ENCODE assay signal across 15 cellular contexts in the genomic region with DNA sequence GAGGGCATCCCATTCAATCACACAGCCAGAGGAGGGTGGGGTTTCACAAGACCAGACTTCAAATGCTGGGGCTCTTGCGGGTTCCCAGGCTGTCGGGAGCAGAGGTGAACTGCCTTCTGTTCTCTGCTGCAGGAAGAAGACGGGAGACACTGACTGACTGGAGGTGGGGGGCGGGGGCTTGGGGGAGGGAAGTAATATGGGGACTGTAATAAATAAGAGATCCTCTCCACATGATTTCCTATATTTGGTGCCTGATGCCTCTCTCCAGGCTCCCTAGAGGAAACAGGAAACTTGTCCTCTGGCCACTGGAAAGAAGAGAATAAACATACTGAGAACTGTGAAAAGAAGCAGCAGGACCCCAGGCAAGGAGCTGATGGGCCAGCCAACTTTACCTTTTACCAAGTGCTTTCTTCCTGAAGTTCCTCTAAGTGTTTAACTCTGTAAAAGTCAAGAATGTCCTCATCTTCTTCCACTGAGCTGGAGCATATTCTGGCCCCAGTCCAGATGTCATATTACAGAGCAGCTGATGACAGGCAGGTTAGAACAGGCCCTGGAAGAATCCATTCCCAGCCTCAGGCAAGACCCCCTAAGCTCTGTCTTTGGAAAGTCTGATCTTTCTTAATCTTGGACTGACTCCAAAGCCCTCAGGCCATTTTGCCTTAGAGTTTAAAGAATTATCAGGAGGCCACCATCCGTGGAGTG. TPM values are rescaled to one million over a fixed set of nuclear protein-coding genes. Genes with fewer than 3 reads are reported as not detected.
DNase-seq lines count a peak whose midpoint lies in the region; ATAC-seq and TF ChIP-seq lines count a peak whose summit lies in the region.
"Had no signal": no experiment of that assay in that cellular context is flagged by ENCODE, and none has a peak within 500 bp of the region (broad histone marks: within the 10 kb centered on the region; RNA-seq: fewer than 3 reads in every experiment).

No MANE protein-coding gene starts in this region.

- H3K36me3 ChIP-seq in endodermal cell (ENCODE audit: control insufficient read depth, insufficient read depth, low read length) (no peaks in the 10 kb centered on the region), parathyroid adenoma (ENCODE audit: control insufficient read depth, insufficient read depth, low read length) (no peaks in the 10 kb centered on the region), stomach (no peaks in the 10 kb centered on the region)
- H3K36me3 ChIP-seq: MG63 had no signal

- H3K27me3 Mint-ChIP-seq in endodermal cell (ENCODE audit: insufficient read depth), result peaks cover 4% of the 10 kb centered on the region
- peaks cover 6% of the 10 kb centered on the region for H3K27me3 Mint-ChIP-seq in activated CD8-positive, alpha-beta T cell treated with anti-CD3 and anti-CD28 coated beads for 36 hours

- 90 to 100% methylated on average over 1 to 5 of the region's 5 CpGs for WGBS in endodermal cell (ENCODE audit: insufficient coverage in 1 of 2, insufficient read length in 1 of 2), 2 experiments
- WGBS in stomach, 5 donors, result 55 to 71% (median 69%) methylated on average over 5 of the region's 5 CpGs

- ATAC-seq in activated CD8-positive, alpha-beta T cell treated with anti-CD3 and anti-CD28 coated beads for 36 hours, result no peak
- no peak for ATAC-seq in SK-N-SH treated with all-trans-retinoic acid at 6 μM for 48 hours
- ATAC-seq: sciatic nerve, T-cell had no signal

- peak overlapping the region; percentile 51 for H2AFZ ChIP-seq in parathyroid adenoma

- no peak overlapping the region for H3K27ac ChIP-seq in endodermal cell (ENCODE audit: low read depth, low read length)
- peak overlapping the region; percentile 41 for H3K27ac ChIP-seq in parathyroid adenoma
- H3K27ac ChIP-seq in stomach, result peak overlapping the region in 1 of 5 donors; percentile 34

- no peaks in the 10 kb centered on the region for H3K27me3 ChIP-seq in endodermal cell (ENCODE audit: control insufficient read depth, insufficient read depth, low read length, poor library complexity, severe bottlenecking)
- H3K27me3 ChIP-seq in parathyroid adenoma (ENCODE audit: control insufficient read depth, insufficient read depth, low read length), result no peaks in the 10 kb centered on the region
- H3K27me3 ChIP-seq in stomach, result no peaks in the 10 kb centered on the region
- H3K27me3 ChIP-seq: MG63 had no signal

- no peak for TF ChIP-seq POLR2A in stomach (IDR thresholded peaks at IDR 0.05)

- no peaks in the 10 kb centered on the region for H3K9me3 ChIP-seq in endodermal cell (ENCODE audit: control insufficient read depth, low read length)
- no peaks in the 10 kb centered on the region for H3K9me3 ChIP-seq in parathyroid adenoma (ENCODE audit: control insufficient read depth, low read length)
- no peaks in the 10 kb centered on the region for H3K9me3 ChIP-seq in stomach
- H3K9me3 ChIP-seq: MG63 had no signal

- H3K4me1 ChIP-seq in endodermal cell (ENCODE audit: control insufficient read depth, insufficient read depth, low read length), result no peaks in the 10 kb centered on the region
- H3K4me1 ChIP-seq in parathyroid adenoma, result peaks cover 12% of the 10 kb centered on the region
- no peaks in the 10 kb centered on the region for H3K4me1 ChIP-seq in stomach

- TF ChIP-seq EP300 in stomach (IDR thresholded peaks at IDR 0.05), result no peak

- H3K4me3 ChIP-seq in endodermal cell (ENCODE audit: low read length) (no peak overlapping the region), parathyroid adenoma (ENCODE audit: low read depth, low read length) (no peak overlapping the region), stomach (peak overlapping the region in 1 of 4 donors; percentile 14)
- H3K4me3 ChIP-seq: MG63 had no signal

- peaks cover 9% of the 10 kb centered on the region for H3K4me1 Mint-ChIP-seq in endodermal cell
- no peaks in the 10 kb centered on the region for H3K4me1 Mint-ChIP-seq in activated CD8-positive, alpha-beta T cell treated with anti-CD3 and anti-CD28 coated beads for 36 hours (ENCODE audit: low read depth)
- H3K4me1 Mint-ChIP-seq: CD14-positive monocyte, T-cell had no signal

- H3K9me3 Mint-ChIP-seq in endodermal cell, result no peaks in the 10 kb centered on the region
- H3K9me3 Mint-ChIP-seq in activated CD8-positive, alpha-beta T cell treated with anti-CD3 and anti-CD28 coated beads for 36 hours, result no peaks in the 10 kb centered on the region
- H3K9me3 Mint-ChIP-seq: CD14-positive monocyte, T-cell had no signal

- no peak overlapping the region for H3K4me2 ChIP-seq in parathyroid adenoma (ENCODE audit: low read length)

- POLR2A ChIA-PET in activated CD8-positive, alpha-beta T cell treated with anti-CD3 and anti-CD28 coated beads for 36 hours (lab: Charles Lee), result no interaction called here

- no peaks in the 10 kb centered on the region for H3K36me3 Mint-ChIP-seq in endodermal cell (ENCODE audit: low read depth)
- no peaks in the 10 kb centered on the region for H3K36me3 Mint-ChIP-seq in activated CD8-positive, alpha-beta T cell treated with anti-CD3 and anti-CD28 coated beads for 36 hours (ENCODE audit: low read depth)
- H3K36me3 Mint-ChIP-seq: CD14-positive monocyte, T-cell had no signal

- H3K9ac ChIP-seq in endodermal cell (ENCODE audit: extremely low read depth, low read length, poor library complexity, severe bottlenecking) (no peak overlapping the region), parathyroid adenoma (no peak overlapping the region)

- CTCF ChIA-PET in activated CD8-positive, alpha-beta T cell treated with anti-CD3 and anti-CD28 coated beads for 36 hours (lab: Charles Lee), result no interaction called here

- no peak overlapping the region for H3K27ac Mint-ChIP-seq in endodermal cell
- H3K27ac Mint-ChIP-seq in activated CD8-positive, alpha-beta T cell treated with anti-CD3 and anti-CD28 coated beads for 36 hours, result no peak overlapping the region
- H3K27ac Mint-ChIP-seq: T-cell had no signal

- intact Hi-C loops in stomach (cut with DNase I; ENCODE audit: low total_unique reads), result no loop called here
- intact Hi-C loops in activated CD8-positive, alpha-beta T cell treated with anti-CD3 and anti-CD28 coated beads for 36 hours (cut with micrococcal nuclease), result no loop called here

- DNase-seq in DMS79 treated with DMSO at 0.1 percent for 48 hours (lab: John Stamatoyannopoulos, UW) (peak; percentile 95), NCI-H2029 (lab: John Stamatoyannopoulos, UW) (peak; percentile 7), endodermal cell (peak; percentile 62), stomach (no peak), Kasumi-1 (lab: John Stamatoyannopoulos, UW) (no peak)
- DNase-seq in activated CD8-positive, alpha-beta T cell treated with anti-CD3 and anti-CD28 coated beads for 36 hours, result no peak
- DNase-seq: activated CD4-positive, alpha-beta T cell treated with anti-CD3 and anti-CD28 coated beads, Interleukin-2, amount 50 U/mL, for 1 hour; erythroblast; MG63; substantia nigra; T-cell had no signal

- TF ChIP-seq CTCF in endodermal cell (conservative IDR thresholded peaks at IDR 0.05) (no peak), parathyroid adenoma (IDR thresholded peaks at IDR 0.05) (no peak), stomach (IDR thresholded peaks at IDR 0.05) (no peak)
- TF ChIP-seq CTCF in activated CD8-positive, alpha-beta T cell treated with anti-CD3 and anti-CD28 coated beads for 36 hours (IDR thresholded peaks at IDR 0.05), result no peak

- H3K79me2 ChIP-seq in parathyroid adenoma, result no peaks in the 10 kb centered on the region

- H3K4me3 Mint-ChIP-seq in endodermal cell, result no peak overlapping the region
- H3K4me3 Mint-ChIP-seq in activated CD8-positive, alpha-beta T cell treated with anti-CD3 and anti-CD28 coated beads for 36 hours, result no peak overlapping the region
- H3K4me3 Mint-ChIP-seq: CD14-positive monocyte, T-cell had no signal

TF ChIP-seq in SK-N-SH treated with all-trans-retinoic acid at 6 μM for 48 hours, 23 proteins besides CTCF, POLR2A, EP300 and RAD21:
- TF ChIP-seq TOX (CRISPR knock-in tag; IDR thresholded peaks at IDR 0.05; ENCODE audit: borderline replicate concordance), result no peak

RNA-seq across cellular contexts. Expression of a gene that starts 33.2 kb away (rescaled TPM):
- total RNA-seq in endodermal cell (not detected), stomach (10 to 100 TPM in 3 of 5 donors, 1 to 10 TPM in 1, under 1 TPM in 1; 0.29 to 34.0 (median 18.7) TPM)
- polyA plus RNA-seq in endodermal cell (2013, experiment 1 of 2), result not detected
- not detected for polyA plus RNA-seq in endodermal cell (2013, experiment 2 of 2)
- 1 to 10 TPM; 1.5 to 2.8 (median 2.4) TPM for polyA plus RNA-seq in stomach
- total RNA-seq in activated CD8-positive, alpha-beta T cell treated with anti-CD3 and anti-CD28 coated beads for 36 hours, result not detected
- polyA plus RNA-seq: CD14-positive monocyte had no signal

Comparison
In these comparisons a context has a peak if more than half of its experiments do, and no peak if none do; other contexts are left out.
1. DNase-seq: peak in DMS79 treated with DMSO at 0.1 percent for 48 hours (single experiment), NCI-H2029 (single experiment) and endodermal cell (single experiment); none in stomach (single experiment), Kasumi-1 (0 of 2) and activated CD8-positive, alpha-beta T cell treated with anti-CD3 and anti-CD28 coated beads for 36 hours (single experiment).